8 cellular contexts compared by ENCODE assay signal in the genomic region with DNA sequence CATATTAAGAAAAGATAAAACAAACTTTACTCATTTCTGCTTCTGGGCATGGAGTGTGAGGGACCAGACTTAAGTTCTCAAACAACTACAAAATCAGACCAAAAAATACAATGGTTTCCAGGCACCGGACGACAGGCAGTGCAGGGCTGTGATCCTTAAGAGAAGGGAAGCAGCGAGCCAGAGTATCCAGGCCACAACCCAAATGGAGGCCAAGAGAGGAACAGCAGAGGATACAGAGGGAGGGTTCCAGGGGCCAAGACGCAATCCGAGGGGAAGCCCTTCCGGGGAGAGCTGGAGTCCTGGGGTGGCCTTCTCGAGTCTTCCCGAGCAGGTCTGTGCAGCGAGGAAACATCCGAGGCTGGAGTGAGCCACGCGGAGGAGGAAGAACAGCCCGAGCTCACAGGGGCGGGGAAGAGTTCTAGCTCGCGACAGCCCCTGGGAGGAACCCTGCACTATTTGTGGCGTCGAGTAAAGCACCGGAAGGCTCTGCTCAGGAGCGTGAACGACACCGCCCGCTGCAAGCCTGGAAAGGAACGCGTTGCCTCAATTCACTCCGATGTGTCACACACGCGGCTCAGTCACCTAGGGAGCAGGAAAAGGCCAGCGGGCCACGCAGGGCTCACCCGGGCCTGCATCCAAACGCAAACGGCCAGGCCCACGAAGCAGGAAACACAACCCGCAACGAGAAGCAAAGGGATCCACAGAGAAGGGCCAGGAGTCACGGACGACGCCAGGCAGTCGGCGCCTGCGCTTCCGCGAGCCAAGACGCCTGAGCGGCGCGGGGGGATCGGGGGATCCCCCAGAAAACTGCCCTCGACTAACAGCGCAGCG. TPM values are rescaled to one million over a fixed set of nuclear protein-coding genes. Genes with fewer than 3 reads are reported as not detected.
A peak's percentile ranks its signal among the peaks of the same experiment; 100 is the strongest.
DNase-seq lines count a peak whose midpoint lies in the region; ATAC-seq, FAIRE-seq and TF ChIP-seq lines count a peak whose summit lies in the region.

No MANE protein-coding gene starts in this region.

- 54 to 60% methylated on average over 52 of the region's 52 CpGs for WGBS in pancreas, 2 donors

- no peak for TF ChIP-seq CTCF in fibroblast of the aortic adventitia (IDR thresholded peaks at IDR 0.05; ENCODE audit: insufficient read depth, low read length)
- TF ChIP-seq CTCF in pancreas (IDR thresholded peaks at IDR 0.05) = no peak

- peak overlapping the region; percentile 94 for H3K27ac Mint-ChIP-seq in T-helper 1 cell treated with Interleukin-12 subunit alpha and Interleukin-12 subunit beta and Interleukin-4 antibody, amounts not matched to agents 30 μg/mL and 1 μg/mL, for 36 hours

- H3K4me1 ChIP-seq in pancreas = no peaks in the 10 kb centered on the region

- H3K36me3 ChIP-seq in pancreas = no peaks in the 10 kb centered on the region

- no peaks in the 10 kb centered on the region for H3K9me3 ChIP-seq in pancreas

- peak overlapping the region; percentile 87 for H3K4me3 Mint-ChIP-seq in T-helper 1 cell treated with Interleukin-12 subunit alpha and Interleukin-12 subunit beta and Interleukin-4 antibody, amounts not matched to agents 30 μg/mL and 1 μg/mL, for 36 hours

- H3K27ac ChIP-seq in pancreas = peak overlapping the region; percentile 9 to 78 (median 66)

- FAIRE-seq in pancreas (lab: Jason Lieb, UNC) = no peak

- intact Hi-C loops in Right ventricle myocardium inferior (cut with DNase I) (no loop called here), cardiac septum (cut with DNase I) (no loop called here), pancreas (cut with DNase I) (no loop called here)

- H3K4me3 ChIP-seq in fibroblast of the aortic adventitia (ENCODE audit: low read depth, low read length) = peak overlapping the region; percentile 82
- H3K4me3 ChIP-seq in pancreas = peak overlapping the region; percentile 48 to 98 (median 79)

- H3K36me3 Mint-ChIP-seq in T-helper 1 cell treated with Interleukin-12 subunit alpha and Interleukin-12 subunit beta and Interleukin-4 antibody, amounts not matched to agents 30 μg/mL and 1 μg/mL, for 36 hours (ENCODE audit: low read depth) = peaks cover 15% of the 10 kb centered on the region

- no peaks in the 10 kb centered on the region for H3K27me3 ChIP-seq in pancreas

- peaks cover 37% of the 10 kb centered on the region for H3K4me1 Mint-ChIP-seq in T-helper 1 cell treated with Interleukin-12 subunit alpha and Interleukin-12 subunit beta and Interleukin-4 antibody, amounts not matched to agents 30 μg/mL and 1 μg/mL, for 36 hours (ENCODE audit: low read depth)

- DNase-seq in Right ventricle myocardium inferior (ENCODE audit: missing footprints) = no peak
- no peak for DNase-seq in cardiac septum (ENCODE audit: low spot score)
- peak; percentile 10 for DNase-seq in fibroblast of the aortic adventitia (ENCODE audit: low read depth)
- peak in 5 of 6 donors; percentile 21 to 68 (median 36) for DNase-seq in pancreas
- DNase-seq in SHP77 treated with DMSO at 0.1 percent for 48 hours (lab: John Stamatoyannopoulos, UW) = no peak
- DNase-seq in RKO (ENCODE audit: low spot score) = no peak

- peaks cover 5% of the 10 kb centered on the region for H3K27me3 Mint-ChIP-seq in T-helper 1 cell treated with Interleukin-12 subunit alpha and Interleukin-12 subunit beta and Interleukin-4 antibody, amounts not matched to agents 30 μg/mL and 1 μg/mL, for 36 hours (ENCODE audit: low read depth)

- ATAC-seq in Right ventricle myocardium inferior (peak; percentile 18), pancreas (peak in 3 of 4 donors; percentile 7 to 10 (median 9)), HG03196 (IDR thresholded peaks at IDR 0.05; ENCODE audit: unreplicated experiment) (no peak)

- H3K9me3 Mint-ChIP-seq in T-helper 1 cell treated with Interleukin-12 subunit alpha and Interleukin-12 subunit beta and Interleukin-4 antibody, amounts not matched to agents 30 μg/mL and 1 μg/mL, for 36 hours = peaks cover 8% of the 10 kb centered on the region

RNA-seq across cellular contexts. Expression of gene RNF32, which starts 0.9 kb away (rescaled TPM):
- total RNA-seq in Right ventricle myocardium inferior (0.30 TPM), cardiac septum (0.38 TPM), fibroblast of the aortic adventitia (ENCODE audit: low replicate concordance) (0.54 and 1.9 TPM in 2 replicates), pancreas (1 to 10 TPM in 3 of 6 donors, under 1 TPM in 3; 0.69 to 2.5 (median 1.0) TPM)
- polyA plus RNA-seq in pancreas = 1 to 10 TPM; 1.2 to 1.7 TPM

Comparison
In these comparisons a context has a peak if more than half of its experiments do, and no peak if none do; other contexts are left out.
1. DNase-seq: peak in fibroblast of the aortic adventitia (single experiment) and pancreas (5 of 6); none in Right ventricle myocardium inferior (single experiment), cardiac septum (single experiment), SHP77 treated with DMSO at 0.1 percent for 48 hours (single experiment) and RKO (single experiment).